ENCODE assay signal across 8 cellular contexts in the genomic region with DNA sequence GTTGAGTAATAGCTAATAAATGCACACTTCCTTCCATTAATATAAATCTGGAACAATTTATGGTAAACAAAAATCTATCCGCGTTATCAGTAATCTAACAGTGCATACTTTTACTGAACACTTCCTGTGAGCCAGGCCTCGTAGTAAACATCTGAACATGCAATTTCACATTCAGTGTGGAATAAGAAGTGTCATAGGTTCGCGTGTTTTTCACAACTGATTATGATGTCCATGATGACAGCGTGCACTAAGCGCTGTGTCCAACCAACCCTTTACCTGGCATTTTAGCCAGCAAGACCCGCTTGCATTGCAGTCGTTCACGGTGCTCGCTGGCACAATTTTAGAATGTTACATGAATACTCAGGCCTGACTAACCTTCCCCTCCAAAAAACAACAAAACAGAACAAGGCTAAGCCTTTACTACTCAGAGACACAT. TPM values are rescaled to one million over a fixed set of nuclear protein-coding genes. Genes with fewer than 3 reads are reported as not detected.
DNase-seq lines count a peak whose midpoint lies in the region; ATAC-seq, FAIRE-seq and TF ChIP-seq lines count a peak whose summit lies in the region.

No MANE protein-coding gene starts in this region.

- no peak for ATAC-seq in HG03432 (IDR thresholded peaks at IDR 0.05; ENCODE audit: unreplicated experiment)

- no peak for TF ChIP-seq POLR2A in esophagus squamous epithelium (IDR thresholded peaks at IDR 0.05)

- DNase-seq in SJSA1 (ENCODE audit: low read depth in 1 of 2, low spot score in 2 of 2) (peak in 1 of 2 experiments; percentile 16), esophagus squamous epithelium (lab: John Stamatoyannopoulos, UW) (no peak), retinal pigment epithelial cell (ENCODE audit: low read depth) (no peak), D721Med (ENCODE audit: insufficient read length, low spot score) (no peak), AG08396 (ENCODE audit: low spot score) (no peak)
- no peak for DNase-seq in activated effector memory CD4-positive, alpha-beta T cell treated with anti-CD3 and anti-CD28 coated beads, Interleukin-2, amount 50 U/mL, for 16 hours

- H3K27ac ChIP-seq in SJSA1 (no peak overlapping the region), esophagus squamous epithelium (peak overlapping the region in 3 of 4 donors; percentile 93 to 94 (median 93))

- TF ChIP-seq CTCF in esophagus squamous epithelium (IDR thresholded peaks at IDR 0.05) (no peak), retinal pigment epithelial cell (conservative IDR thresholded peaks at IDR 0.05; ENCODE audit: low read depth, low read length) (no peak), D721Med (IDR thresholded peaks at IDR 0.05; ENCODE audit: insufficient read depth, missing control alignments) (no peak)

- peaks cover 26% of the 10 kb centered on the region for H3K36me3 ChIP-seq in SJSA1
- H3K36me3 ChIP-seq in esophagus squamous epithelium, result peaks cover 0 to 21% (median 0%) of the 10 kb centered on the region in 3 donors

- no peaks in the 10 kb centered on the region for H3K9me3 ChIP-seq in SJSA1 (replicated peaks)
- no peaks in the 10 kb centered on the region for H3K9me3 ChIP-seq in esophagus squamous epithelium

- H3K4me1 ChIP-seq in SJSA1 (replicated peaks), result peaks cover 11% of the 10 kb centered on the region
- peaks cover 0 to 53% (median 7%) of the 10 kb centered on the region in 3 donors for H3K4me1 ChIP-seq in esophagus squamous epithelium

- FAIRE-seq in D721Med (lab: Jason Lieb, UNC), result no peak

- intact Hi-C loops in esophagus squamous epithelium (cut with DNase I), result no loop called here

- no peaks in the 10 kb centered on the region for H3K27me3 ChIP-seq in SJSA1 (replicated peaks)
- H3K27me3 ChIP-seq in esophagus squamous epithelium, result no peaks in the 10 kb centered on the region

- H3K4me3 ChIP-seq in GM08714 (ENCODE audit: low read length) (peak overlapping the region; percentile 69), SJSA1 (peak overlapping the region; percentile 87), esophagus squamous epithelium (peak overlapping the region; percentile 64 to 92 (median 84)), retinal pigment epithelial cell (ENCODE audit: low read length) (peak overlapping the region; percentile 90)

- 46 to 66% methylated on average over 11 of the region's 11 CpGs for WGBS in esophagus squamous epithelium, 2 donors

RNA-seq across cellular contexts. Expression of a gene that starts 2.1 kb away (rescaled TPM):
- total RNA-seq in SJSA1 (2014; rRNA removed; shearing (Covaris generic)), result 16.7 and 21.6 TPM in 2 replicates
- total RNA-seq in esophagus squamous epithelium, result 10 to 100 TPM in 1 of 4 donors, 1 to 10 TPM in 3; 4.2 to 13.9 (median 7.2) TPM
